28 cellular contexts compared by ENCODE assay signal in the genomic region with DNA sequence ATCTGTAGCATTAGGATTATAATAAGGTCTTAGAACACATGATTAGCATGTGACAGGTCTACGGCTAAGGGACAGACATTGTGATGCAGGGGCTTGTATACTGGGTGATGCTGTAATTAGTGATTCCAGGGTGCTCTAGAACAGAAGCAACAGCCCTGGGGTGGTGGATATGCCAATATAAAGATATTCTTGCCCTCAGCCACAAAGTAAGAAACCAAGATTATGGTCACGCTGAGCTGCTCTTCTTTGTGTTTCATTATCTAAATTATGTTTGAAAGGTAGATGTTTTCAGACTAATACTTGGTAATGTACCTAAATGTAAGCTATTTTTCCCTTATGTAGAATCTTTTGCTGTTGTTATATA.
"Had no signal": no experiment of that assay in that cellular context is flagged by ENCODE, and none has a peak within 500 bp of the region (broad histone marks: within the 10 kb centered on the region; RNA-seq: fewer than 3 reads in every experiment).

No MANE protein-coding gene starts in this region.

- H3K4me3 Mint-ChIP-seq: activated CD4-positive, alpha-beta memory T cell treated with anti-CD3 and anti-CD28 coated beads for 36 hours; activated CD4-positive, alpha-beta T cell treated with anti-CD3 and anti-CD28 coated beads, Interleukin-2, amount 10 ng/mL, durations not matched to agents 7 days and 5 days; activated naive CD8-positive, alpha-beta T cell treated with anti-CD3 and anti-CD28 coated beads, Interleukin-2, amount 50 U/mL, for 24 hours; activated T-cell treated with anti-CD3 and anti-CD28 coated beads, Interleukin-2, amount 50 U/mL, for 4 hours; brain had no signal

- H3K27ac Mint-ChIP-seq: activated CD4-positive, alpha-beta memory T cell treated with anti-CD3 and anti-CD28 coated beads for 36 hours; activated CD4-positive, alpha-beta T cell treated with anti-CD3 and anti-CD28 coated beads, Interleukin-2, amount 10 ng/mL, durations not matched to agents 7 days and 5 days; activated naive CD4-positive, alpha-beta T cell treated with anti-CD3 and anti-CD28 coated beads, Interleukin-2, amount 50 U/mL, for 72 hours; activated naive CD8-positive, alpha-beta T cell treated with anti-CD3 and anti-CD28 coated beads, Interleukin-2, amount 50 U/mL, for 24 hours; brain had no signal

- H3K9me3 ChIP-seq: ascending aorta had no signal

- H3K9ac ChIP-seq: KMS-11 had no signal

- H3K4me1 ChIP-seq: ascending aorta had no signal

- H3K4me3 ChIP-seq: ascending aorta, cardiac muscle cell, PC-9 had no signal

- H2AFZ ChIP-seq: PC-9 had no signal

- DNase-seq: activated CD4-positive, alpha-beta memory T cell treated with anti-CD3 and anti-CD28 coated beads for 36 hours; activated CD4-positive, alpha-beta T cell treated with anti-CD3 and anti-CD28 coated beads, Interleukin-2, amount 10 ng/mL, durations not matched to agents 7 days and 5 days; activated CD4-positive, CD25-positive, alpha-beta regulatory T cell; activated CD8-positive, alpha-beta memory T cell treated with anti-CD3 and anti-CD28 coated beads for 24 hours; activated effector memory CD4-positive, alpha-beta T cell treated with anti-CD3 and anti-CD28 coated beads, Interleukin-2, amount 50 U/mL, for 16 hours; activated naive CD4-positive, alpha-beta T cell treated with Interleukin-2 at 50 U/mL for 16 hours; activated naive CD8-positive, alpha-beta T cell treated with anti-CD3 and anti-CD28 coated beads, Interleukin-2, amount 50 U/mL, for 24 hours; activated T-cell treated with anti-CD3 and anti-CD28 coated beads, Interleukin-2, amount 50 U/mL, for 4 hours; amniotic stem cell; NCI-H1092 treated with DMSO at 0.1 percent for 48 hours; NCI-H1417 treated with DMSO at 0.1 percent for 48 hours; NCI-H1694; NCI-H2029; NCI-H2107; NCI-H2171 treated with DMSO at 0.1 percent for 48 hours; NCI-H226; NCI-H526; NCI-H774; NK-92 treated with Interleukin-12 subunit alpha and Interleukin-12 subunit beta, amount 100 ng/mL, for 24 hours; PC-9; SHP77 treated with DMSO at 0.1 percent for 48 hours; T-helper 1 cell had no signal

- H3K4me1 Mint-ChIP-seq: activated CD4-positive, alpha-beta T cell treated with anti-CD3 and anti-CD28 coated beads, Interleukin-2, amount 10 ng/mL, durations not matched to agents 7 days and 5 days; activated naive CD8-positive, alpha-beta T cell treated with anti-CD3 and anti-CD28 coated beads, Interleukin-2, amount 50 U/mL, for 24 hours; brain had no signal

- H3K27me3 ChIP-seq: ascending aorta, cardiac muscle cell had no signal

- H3K9me3 Mint-ChIP-seq: activated CD4-positive, alpha-beta memory T cell treated with anti-CD3 and anti-CD28 coated beads for 36 hours; activated CD4-positive, alpha-beta T cell treated with anti-CD3 and anti-CD28 coated beads, Interleukin-2, amount 10 ng/mL, durations not matched to agents 7 days and 5 days; activated naive CD4-positive, alpha-beta T cell treated with anti-CD3 and anti-CD28 coated beads, Interleukin-2, amount 50 U/mL, for 72 hours; activated naive CD8-positive, alpha-beta T cell treated with anti-CD3 and anti-CD28 coated beads, Interleukin-2, amount 50 U/mL, for 24 hours; activated T-cell treated with anti-CD3 and anti-CD28 coated beads, Interleukin-2, amount 50 U/mL, for 4 hours; brain had no signal

- H3K36me3 Mint-ChIP-seq: activated naive CD4-positive, alpha-beta T cell treated with anti-CD3 and anti-CD28 coated beads, Interleukin-2, amount 50 U/mL, for 72 hours had no signal

- ATAC-seq: activated naive CD4-positive, alpha-beta T cell treated with anti-CD3 and anti-CD28 coated beads, Interleukin-2, amount 50 U/mL, for 72 hours; activated naive CD8-positive, alpha-beta T cell treated with anti-CD3 and anti-CD28 coated beads, Interleukin-2, amount 50 U/mL, for 24 hours; activated T-cell treated with anti-CD3 and anti-CD28 coated beads, Interleukin-2, amount 50 U/mL, for 4 hours had no signal

- H3K27ac ChIP-seq: ascending aorta, cardiac muscle cell, KMS-11, PC-9, VCaP had no signal

- H3K4me2 ChIP-seq: KMS-11, PC-9 had no signal
